Comparison of ENCODE assay signal across 13 cellular contexts in the genomic region with DNA sequence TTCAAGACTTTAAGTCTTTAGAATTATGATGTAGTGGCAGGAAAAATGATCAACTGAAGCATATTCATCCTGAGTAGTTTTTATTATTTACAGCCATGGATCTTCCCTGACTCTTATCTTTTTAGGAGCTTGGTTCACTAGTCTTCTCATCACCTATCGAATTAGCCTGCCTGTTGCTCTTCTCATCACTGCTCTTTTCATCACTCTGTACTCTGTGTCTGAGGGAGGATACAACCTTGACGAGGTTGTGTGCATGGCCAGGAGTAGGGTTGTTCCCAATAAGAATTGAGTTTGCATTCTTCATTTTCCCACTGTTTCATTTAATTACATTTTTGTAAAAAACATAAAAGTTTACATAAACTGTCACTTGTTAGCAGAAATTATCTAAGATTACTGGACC.
DNase-seq lines count a peak whose midpoint lies in the region; ATAC-seq and TF ChIP-seq lines count a peak whose summit lies in the region.
"Had no signal": no experiment of that assay in that cellular context is flagged by ENCODE, and none has a peak within 500 bp of the region (broad histone marks: within the 10 kb centered on the region; RNA-seq: fewer than 3 reads in every experiment).

No MANE protein-coding gene starts in this region.

- H3K27ac ChIP-seq in 22Rv1 = peak overlapping the region; percentile 59
- H3K27ac ChIP-seq: A549, C4-2B had no signal

- DNase-seq in NCI-H2227 (lab: John Stamatoyannopoulos, UW; ENCODE audit: unreplicated experiment) = peak; percentile 22
- DNase-seq in NCI-H82 treated with DMSO at 0.1 percent for 48 hours (lab: John Stamatoyannopoulos, UW; ENCODE audit: unreplicated experiment) = peak; percentile 56
- no peak for DNase-seq in omental fat pad (ENCODE audit: low spot score)
- no peak for DNase-seq in DMS114 treated with DMSO at 0.1 percent for 48 hours (lab: John Stamatoyannopoulos, UW; ENCODE audit: unreplicated experiment)
- DNase-seq in dedifferentiated amniotic fluid mesenchymal stem cell (ENCODE audit: extremely low spot score) = no peak
- DNase-seq: BE2C; CD4-positive, alpha-beta memory T cell; GOT3; H9 had no signal

- TF ChIP-seq CTCF in 22Rv1 (IDR thresholded peaks at IDR 0.05) (no peak), omental fat pad (IDR thresholded peaks at IDR 0.05) (no peak)

- ATAC-seq in omental fat pad (ENCODE audit: low FRiP score) = peak; percentile 57
- ATAC-seq in HG02885 (IDR thresholded peaks at IDR 0.05; ENCODE audit: poor library complexity, unreplicated experiment) = no peak
- ATAC-seq: A549 had no signal

Comparison
In these comparisons a context has a peak if more than half of its experiments do, and no peak if none do; other contexts are left out.
1. DNase-seq: peak in NCI-H2227 (single experiment) and NCI-H82 treated with DMSO at 0.1 percent for 48 hours (single experiment); none in omental fat pad (single experiment), DMS114 treated with DMSO at 0.1 percent for 48 hours (single experiment) and dedifferentiated amniotic fluid mesenchymal stem cell (single experiment).